In genomic region chr1:230073371-230074035, GRCh38 we compare ENCODE assay signal across 10 cellular contexts. TPM values are rescaled to one million over a fixed set of nuclear protein-coding genes. Genes with fewer than 3 reads are reported as not detected.
DNase-seq lines count a peak whose midpoint lies in the region; ATAC-seq, FAIRE-seq and TF ChIP-seq lines count a peak whose summit lies in the region.
"Had no signal": no experiment of that assay in that cellular context is flagged by ENCODE, and none has a peak within 500 bp of the region (broad histone marks: within the 10 kb centered on the region; RNA-seq: fewer than 3 reads in every experiment).

No MANE protein-coding gene starts in this region.

- in situ Hi-C loops in G401 (cut with HindIII; ENCODE audit: low sequenced_read_pairs): no loop called here

- peaks cover 15% of the 10 kb centered on the region for H3K4me1 ChIP-seq in lower lobe of right lung

- DNase-seq in G401 (ENCODE audit: low spot score) (peak; percentile 62), RCC 7860 (ENCODE audit: low spot score) (peak; percentile 54), epithelial cell of prostate (ENCODE audit: low read depth, low spot score) (peak; percentile 46), renal cortical epithelial cell (ENCODE audit: low read depth) (peak; percentile 64), T-helper 9 cell (no peak), lower lobe of right lung (no peak)
- DNase-seq in CD4-positive, alpha-beta T cell: no peak
- DNase-seq: transverse colon had no signal

- peak overlapping the region; percentile 29 for H3K27ac ChIP-seq in epithelial cell of prostate
- H3K27ac ChIP-seq in CD4-positive, alpha-beta T cell (ENCODE audit: low read depth, low read length): no peak overlapping the region
- no peak overlapping the region for H3K27ac ChIP-seq in lower lobe of right lung
- H3K27ac ChIP-seq: Peyer's patch, transverse colon had no signal

- no peak for TF ChIP-seq CTCF in CD4-positive, alpha-beta T cell (IDR thresholded peaks at IDR 0.05)
- TF ChIP-seq CTCF in lower lobe of right lung (IDR thresholded peaks at IDR 0.05): no peak

- POLR2A ChIA-PET in CD4-positive, alpha-beta T cell (lab: Charles Lee): no interaction called here

- CTCF ChIA-PET in CD4-positive, alpha-beta T cell (lab: Charles Lee): no interaction called here

- H3K4me3 Mint-ChIP-seq in CD4-positive, alpha-beta T cell: no peak overlapping the region

- H3K9me3 Mint-ChIP-seq in CD4-positive, alpha-beta T cell: no peaks in the 10 kb centered on the region

- H3K27ac Mint-ChIP-seq in CD4-positive, alpha-beta T cell: no peak overlapping the region

- H3K36me3 Mint-ChIP-seq in CD4-positive, alpha-beta T cell (ENCODE audit: low read depth): peaks cover 6% of the 10 kb centered on the region

- no peak for FAIRE-seq in RCC 7860 (lab: Jason Lieb, UNC)

- H3K36me3 ChIP-seq in lower lobe of right lung: no peaks in the 10 kb centered on the region
- H3K36me3 ChIP-seq: Peyer's patch, transverse colon had no signal

- no peaks in the 10 kb centered on the region for H3K27me3 Mint-ChIP-seq in CD4-positive, alpha-beta T cell

- H3K4me1 Mint-ChIP-seq in CD4-positive, alpha-beta T cell (ENCODE audit: low read depth): peaks cover 57% of the 10 kb centered on the region

- intact Hi-C loops in CD4-positive, alpha-beta T cell (cut with DNase I, micrococcal nuclease): no loop called here
- intact Hi-C loops in lower lobe of right lung (cut with DNase I): no loop called here

- no peaks in the 10 kb centered on the region for H3K27me3 ChIP-seq in CD4-positive, alpha-beta T cell (ENCODE audit: control insufficient read depth, insufficient read depth, low read length)
- no peaks in the 10 kb centered on the region for H3K27me3 ChIP-seq in lower lobe of right lung (ENCODE audit: low read depth)
- H3K27me3 ChIP-seq: Peyer's patch, transverse colon had no signal

- no peaks in the 10 kb centered on the region for H3K9me3 ChIP-seq in CD4-positive, alpha-beta T cell (ENCODE audit: control insufficient read depth, low read length)
- no peaks in the 10 kb centered on the region for H3K9me3 ChIP-seq in lower lobe of right lung
- H3K9me3 ChIP-seq: Peyer's patch, transverse colon had no signal

- ATAC-seq in GM19463 (IDR thresholded peaks at IDR 0.05; ENCODE audit: unreplicated experiment): no peak
- no peak for ATAC-seq in CD4-positive, alpha-beta T cell (ENCODE audit: poor library complexity)
- no peak for ATAC-seq in lower lobe of right lung

- no peak overlapping the region for H3K4me3 ChIP-seq in lower lobe of right lung
- H3K4me3 ChIP-seq: Peyer's patch, transverse colon had no signal

RNA-seq across cellular contexts. Expression of gene GALNT2, which starts 6.5 kb away (rescaled TPM):
- 36.7 and 42.8 TPM in 2 replicates for total RNA-seq in G401 (2014; rRNA removed; shearing (Covaris generic))
- total RNA-seq in renal cortical epithelial cell (60.1 and 119 TPM in 2 replicates), lower lobe of right lung (48.0 TPM)
- 10 to 100 TPM; 11.0 to 11.4 TPM for total RNA-seq in CD4-positive, alpha-beta T cell

Comparison
In these comparisons a context has a peak if more than half of its experiments do, and no peak if none do; other contexts are left out.
1. DNase-seq: peak in G401 (single experiment), RCC 7860 (single experiment), epithelial cell of prostate (single experiment) and renal cortical epithelial cell (single experiment); none in T-helper 9 cell (single experiment), CD4-positive, alpha-beta T cell (0 of 10) and lower lobe of right lung (single experiment).